ENCODE assay signal across 1 cellular context in the genomic region with DNA sequence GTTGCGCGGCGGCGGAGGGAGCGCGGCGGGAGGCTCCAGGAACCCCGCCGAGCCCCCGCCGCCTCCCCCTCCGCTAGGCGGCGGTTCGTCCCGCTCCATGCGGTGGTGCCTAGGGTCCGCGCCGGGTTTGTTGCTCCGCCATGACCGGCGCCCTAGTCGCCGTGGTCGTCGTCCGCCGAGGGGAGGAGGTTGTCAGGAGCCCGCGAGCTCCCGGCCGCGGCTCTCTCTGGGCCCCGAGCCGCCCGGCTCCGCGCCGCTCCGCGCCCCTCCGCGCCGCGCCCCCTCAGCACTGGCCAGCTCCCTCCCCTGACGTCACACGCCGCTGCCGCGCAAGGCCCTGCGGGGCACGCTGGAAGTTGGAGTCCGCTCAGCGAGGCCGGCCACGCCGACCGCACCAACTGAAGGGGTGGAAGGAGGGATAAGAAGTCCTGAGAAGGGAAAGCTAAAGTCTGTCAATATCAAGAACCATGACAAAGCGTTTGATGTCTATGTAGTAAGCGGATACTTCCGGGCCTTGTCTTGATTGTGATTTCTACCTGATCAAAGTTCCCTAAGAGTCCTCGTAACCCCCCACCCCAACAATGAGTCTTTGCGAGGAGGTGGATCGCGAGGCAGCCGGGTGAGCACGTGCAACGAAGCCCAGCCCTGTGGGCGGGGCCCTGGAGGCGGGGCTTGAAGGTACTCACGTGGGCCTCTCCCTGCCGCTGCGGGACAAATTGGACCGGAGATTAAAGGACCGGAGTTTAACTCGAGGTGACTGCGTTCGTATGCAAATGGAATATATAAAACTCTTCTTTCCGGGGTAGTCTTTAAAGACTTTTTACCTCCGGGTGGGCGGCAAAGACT.
TF ChIP-seq lines count a peak whose summit lies in the region.

A gene (minus strand): TSS at position 291 of the 846 bp plus-strand sequence.

TF ChIP-seq in K562, 482 proteins besides CTCF, POLR2A, EP300 and RAD21 (continued from another document and continues in another):
- TF ChIP-seq, protein P1, sequence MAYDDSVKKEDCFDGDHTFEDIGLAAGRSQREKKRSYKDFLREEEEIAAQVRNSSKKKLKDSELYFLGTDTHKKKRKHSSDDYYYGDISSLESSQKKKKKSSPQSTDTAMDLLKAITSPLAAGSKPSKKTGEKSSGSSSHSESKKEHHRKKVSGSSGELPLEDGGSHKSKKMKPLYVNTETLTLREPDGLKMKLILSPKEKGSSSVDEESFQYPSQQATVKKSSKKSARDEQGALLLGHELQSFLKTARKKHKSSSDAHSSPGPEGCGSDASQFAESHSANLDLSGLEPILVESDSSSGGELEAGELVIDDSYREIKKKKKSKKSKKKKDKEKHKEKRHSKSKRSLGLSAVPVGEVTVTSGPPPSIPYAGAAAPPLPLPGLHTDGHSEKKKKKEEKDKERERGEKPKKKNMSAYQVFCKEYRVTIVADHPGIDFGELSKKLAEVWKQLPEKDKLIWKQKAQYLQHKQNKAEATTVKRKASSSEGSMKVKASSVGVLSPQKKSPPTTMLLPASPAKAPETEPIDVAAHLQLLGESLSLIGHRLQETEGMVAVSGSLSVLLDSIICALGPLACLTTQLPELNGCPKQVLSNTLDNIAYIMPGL (CRISPR knock-in tag; IDR thresholded peaks at IDR 0.05), result peak; percentile 50; the same call in 1 of the 2 replicates
- TF ChIP-seq TBL1XR1 (IDR thresholded peaks at IDR 0.05; ENCODE audit: low read length in 2 of 2) (peak; percentile 44 to 53; a peak in 2 of 4 replicates), BMI1 (IDR thresholded peaks at IDR 0.05; ENCODE audit: low read length) (no peak), MTA1 (IDR thresholded peaks at IDR 0.05; ENCODE audit: borderline replicate concordance) (peak; percentile 63; the same call in 1 of the 2 replicates), ZZZ3 (IDR thresholded peaks at IDR 0.05) (no peak), ZNF77 (CRISPR knock-in tag; IDR thresholded peaks at IDR 0.05) (no peak), ZBTB8A (IDR thresholded peaks at IDR 0.05; ENCODE audit: partially characterized antibody) (no peak), PHF20 (IDR thresholded peaks at IDR 0.05; ENCODE audit: partially characterized antibody) (no peak), TAF15 (IDR thresholded peaks at IDR 0.05; ENCODE audit: low read depth, low read length) (no peak), TAF7 (tag; IDR thresholded peaks at IDR 0.05) (no peak), KAT7 (CRISPR knock-in tag; IDR thresholded peaks at IDR 0.05; ENCODE audit: borderline replicate concordance) (peak; percentile 38; the same call in 1 of the 2 replicates), SMAD1 (IDR thresholded peaks at IDR 0.05; ENCODE audit: low read depth, low read length, partially characterized antibody) (peak; percentile 21), CHD1 (IDR thresholded peaks at IDR 0.05; ENCODE audit: low read length) (no peak), NCOA4 (IDR thresholded peaks at IDR 0.05; ENCODE audit: partially characterized antibody) (no peak), FUS (optimal IDR thresholded peaks at IDR 0.05; ENCODE audit: low read depth, low read length) (peak; percentile 56)
- TF ChIP-seq, protein P2, sequence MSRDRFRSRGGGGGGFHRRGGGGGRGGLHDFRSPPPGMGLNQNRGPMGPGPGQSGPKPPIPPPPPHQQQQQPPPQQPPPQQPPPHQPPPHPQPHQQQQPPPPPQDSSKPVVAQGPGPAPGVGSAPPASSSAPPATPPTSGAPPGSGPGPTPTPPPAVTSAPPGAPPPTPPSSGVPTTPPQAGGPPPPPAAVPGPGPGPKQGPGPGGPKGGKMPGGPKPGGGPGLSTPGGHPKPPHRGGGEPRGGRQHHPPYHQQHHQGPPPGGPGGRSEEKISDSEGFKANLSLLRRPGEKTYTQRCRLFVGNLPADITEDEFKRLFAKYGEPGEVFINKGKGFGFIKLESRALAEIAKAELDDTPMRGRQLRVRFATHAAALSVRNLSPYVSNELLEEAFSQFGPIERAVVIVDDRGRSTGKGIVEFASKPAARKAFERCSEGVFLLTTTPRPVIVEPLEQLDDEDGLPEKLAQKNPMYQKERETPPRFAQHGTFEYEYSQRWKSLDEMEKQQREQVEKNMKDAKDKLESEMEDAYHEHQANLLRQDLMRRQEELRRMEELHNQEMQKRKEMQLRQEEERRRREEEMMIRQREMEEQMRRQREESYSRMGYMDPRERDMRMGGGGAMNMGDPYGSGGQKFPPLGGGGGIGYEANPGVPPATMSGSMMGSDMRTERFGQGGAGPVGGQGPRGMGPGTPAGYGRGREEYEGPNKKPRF (IDR thresholded peaks at IDR 0.05; ENCODE audit: low read depth, low read length), result no peak
- TF ChIP-seq, protein P3, sequence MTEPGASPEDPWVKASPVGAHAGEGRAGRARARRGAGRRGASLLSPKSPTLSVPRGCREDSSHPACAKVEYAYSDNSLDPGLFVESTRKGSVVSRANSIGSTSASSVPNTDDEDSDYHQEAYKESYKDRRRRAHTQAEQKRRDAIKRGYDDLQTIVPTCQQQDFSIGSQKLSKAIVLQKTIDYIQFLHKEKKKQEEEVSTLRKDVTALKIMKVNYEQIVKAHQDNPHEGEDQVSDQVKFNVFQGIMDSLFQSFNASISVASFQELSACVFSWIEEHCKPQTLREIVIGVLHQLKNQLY (CRISPR knock-in tag; conservative IDR thresholded peaks at IDR 0.05), result 0 out of 4 replicates have a peak, but pooled peaks of 1 of the 2 experiments have one; percentile 24
- TF ChIP-seq, protein P4, sequence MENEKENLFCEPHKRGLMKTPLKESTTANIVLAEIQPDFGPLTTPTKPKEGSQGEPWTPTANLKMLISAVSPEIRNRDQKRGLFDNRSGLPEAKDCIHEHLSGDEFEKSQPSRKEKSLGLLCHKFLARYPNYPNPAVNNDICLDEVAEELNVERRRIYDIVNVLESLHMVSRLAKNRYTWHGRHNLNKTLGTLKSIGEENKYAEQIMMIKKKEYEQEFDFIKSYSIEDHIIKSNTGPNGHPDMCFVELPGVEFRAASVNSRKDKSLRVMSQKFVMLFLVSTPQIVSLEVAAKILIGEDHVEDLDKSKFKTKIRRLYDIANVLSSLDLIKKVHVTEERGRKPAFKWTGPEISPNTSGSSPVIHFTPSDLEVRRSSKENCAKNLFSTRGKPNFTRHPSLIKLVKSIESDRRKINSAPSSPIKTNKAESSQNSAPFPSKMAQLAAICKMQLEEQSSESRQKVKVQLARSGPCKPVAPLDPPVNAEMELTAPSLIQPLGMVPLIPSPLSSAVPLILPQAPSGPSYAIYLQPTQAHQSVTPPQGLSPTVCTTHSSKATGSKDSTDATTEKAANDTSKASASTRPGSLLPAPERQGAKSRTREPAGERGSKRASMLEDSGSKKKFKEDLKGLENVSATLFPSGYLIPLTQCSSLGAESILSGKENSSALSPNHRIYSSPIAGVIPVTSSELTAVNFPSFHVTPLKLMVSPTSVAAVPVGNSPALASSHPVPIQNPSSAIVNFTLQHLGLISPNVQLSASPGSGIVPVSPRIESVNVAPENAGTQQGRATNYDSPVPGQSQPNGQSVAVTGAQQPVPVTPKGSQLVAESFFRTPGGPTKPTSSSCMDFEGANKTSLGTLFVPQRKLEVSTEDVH (IDR thresholded peaks at IDR 0.05; ENCODE audit: low read depth, partially characterized antibody), result no peak
- TF ChIP-seq, protein P5, sequence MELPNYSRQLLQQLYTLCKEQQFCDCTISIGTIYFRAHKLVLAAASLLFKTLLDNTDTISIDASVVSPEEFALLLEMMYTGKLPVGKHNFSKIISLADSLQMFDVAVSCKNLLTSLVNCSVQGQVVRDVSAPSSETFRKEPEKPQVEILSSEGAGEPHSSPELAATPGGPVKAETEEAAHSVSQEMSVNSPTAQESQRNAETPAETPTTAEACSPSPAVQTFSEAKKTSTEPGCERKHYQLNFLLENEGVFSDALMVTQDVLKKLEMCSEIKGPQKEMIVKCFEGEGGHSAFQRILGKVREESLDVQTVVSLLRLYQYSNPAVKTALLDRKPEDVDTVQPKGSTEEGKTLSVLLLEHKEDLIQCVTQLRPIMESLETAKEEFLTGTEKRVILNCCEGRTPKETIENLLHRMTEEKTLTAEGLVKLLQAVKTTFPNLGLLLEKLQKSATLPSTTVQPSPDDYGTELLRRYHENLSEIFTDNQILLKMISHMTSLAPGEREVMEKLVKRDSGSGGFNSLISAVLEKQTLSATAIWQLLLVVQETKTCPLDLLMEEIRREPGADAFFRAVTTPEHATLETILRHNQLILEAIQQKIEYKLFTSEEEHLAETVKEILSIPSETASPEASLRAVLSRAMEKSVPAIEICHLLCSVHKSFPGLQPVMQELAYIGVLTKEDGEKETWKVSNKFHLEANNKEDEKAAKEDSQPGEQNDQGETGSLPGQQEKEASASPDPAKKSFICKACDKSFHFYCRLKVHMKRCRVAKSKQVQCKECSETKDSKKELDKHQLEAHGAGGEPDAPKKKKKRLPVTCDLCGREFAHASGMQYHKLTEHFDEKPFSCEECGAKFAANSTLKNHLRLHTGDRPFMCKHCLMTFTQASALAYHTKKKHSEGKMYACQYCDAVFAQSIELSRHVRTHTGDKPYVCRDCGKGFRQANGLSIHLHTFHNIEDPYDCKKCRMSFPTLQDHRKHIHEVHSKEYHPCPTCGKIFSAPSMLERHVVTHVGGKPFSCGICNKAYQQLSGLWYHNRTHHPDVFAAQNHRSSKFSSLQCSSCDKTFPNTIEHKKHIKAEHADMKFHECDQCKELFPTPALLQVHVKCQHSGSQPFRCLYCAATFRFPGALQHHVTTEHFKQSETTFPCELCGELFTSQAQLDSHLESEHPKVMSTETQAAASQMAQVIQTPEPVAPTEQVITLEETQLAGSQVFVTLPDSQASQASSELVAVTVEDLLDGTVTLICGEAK (IDR thresholded peaks at IDR 0.05), result peak; percentile 66; the same call in 1 of the 2 replicates
- TF ChIP-seq, protein P5 (CRISPR knock-in tag; IDR thresholded peaks at IDR 0.05), result no peak
- TF ChIP-seq, protein P6, sequence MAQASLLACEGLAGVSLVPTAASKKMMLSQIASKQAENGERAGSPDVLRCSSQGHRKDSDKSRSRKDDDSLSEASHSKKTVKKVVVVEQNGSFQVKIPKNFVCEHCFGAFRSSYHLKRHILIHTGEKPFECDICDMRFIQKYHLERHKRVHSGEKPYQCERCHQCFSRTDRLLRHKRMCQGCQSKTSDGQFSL (CRISPR knock-in tag; IDR thresholded peaks at IDR 0.05), result no peak; the same call in 1 of the 2 replicates
- TF ChIP-seq, protein P6 (tag; IDR thresholded peaks at IDR 0.05), result peak in 1 of 2 experiments; percentile 56; a peak in 1 of 4 replicates
- TF ChIP-seq, protein P7, sequence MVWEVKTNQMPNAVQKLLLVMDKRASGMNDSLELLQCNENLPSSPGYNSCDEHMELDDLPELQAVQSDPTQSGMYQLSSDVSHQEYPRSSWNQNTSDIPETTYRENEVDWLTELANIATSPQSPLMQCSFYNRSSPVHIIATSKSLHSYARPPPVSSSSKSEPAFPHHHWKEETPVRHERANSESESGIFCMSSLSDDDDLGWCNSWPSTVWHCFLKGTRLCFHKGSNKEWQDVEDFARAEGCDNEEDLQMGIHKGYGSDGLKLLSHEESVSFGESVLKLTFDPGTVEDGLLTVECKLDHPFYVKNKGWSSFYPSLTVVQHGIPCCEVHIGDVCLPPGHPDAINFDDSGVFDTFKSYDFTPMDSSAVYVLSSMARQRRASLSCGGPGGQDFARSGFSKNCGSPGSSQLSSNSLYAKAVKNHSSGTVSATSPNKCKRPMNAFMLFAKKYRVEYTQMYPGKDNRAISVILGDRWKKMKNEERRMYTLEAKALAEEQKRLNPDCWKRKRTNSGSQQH (CRISPR knock-in tag; IDR thresholded peaks at IDR 0.05), result 0 out of 2 replicates have a peak, but pooled peaks have one; percentile 21
- TF ChIP-seq, protein P8, sequence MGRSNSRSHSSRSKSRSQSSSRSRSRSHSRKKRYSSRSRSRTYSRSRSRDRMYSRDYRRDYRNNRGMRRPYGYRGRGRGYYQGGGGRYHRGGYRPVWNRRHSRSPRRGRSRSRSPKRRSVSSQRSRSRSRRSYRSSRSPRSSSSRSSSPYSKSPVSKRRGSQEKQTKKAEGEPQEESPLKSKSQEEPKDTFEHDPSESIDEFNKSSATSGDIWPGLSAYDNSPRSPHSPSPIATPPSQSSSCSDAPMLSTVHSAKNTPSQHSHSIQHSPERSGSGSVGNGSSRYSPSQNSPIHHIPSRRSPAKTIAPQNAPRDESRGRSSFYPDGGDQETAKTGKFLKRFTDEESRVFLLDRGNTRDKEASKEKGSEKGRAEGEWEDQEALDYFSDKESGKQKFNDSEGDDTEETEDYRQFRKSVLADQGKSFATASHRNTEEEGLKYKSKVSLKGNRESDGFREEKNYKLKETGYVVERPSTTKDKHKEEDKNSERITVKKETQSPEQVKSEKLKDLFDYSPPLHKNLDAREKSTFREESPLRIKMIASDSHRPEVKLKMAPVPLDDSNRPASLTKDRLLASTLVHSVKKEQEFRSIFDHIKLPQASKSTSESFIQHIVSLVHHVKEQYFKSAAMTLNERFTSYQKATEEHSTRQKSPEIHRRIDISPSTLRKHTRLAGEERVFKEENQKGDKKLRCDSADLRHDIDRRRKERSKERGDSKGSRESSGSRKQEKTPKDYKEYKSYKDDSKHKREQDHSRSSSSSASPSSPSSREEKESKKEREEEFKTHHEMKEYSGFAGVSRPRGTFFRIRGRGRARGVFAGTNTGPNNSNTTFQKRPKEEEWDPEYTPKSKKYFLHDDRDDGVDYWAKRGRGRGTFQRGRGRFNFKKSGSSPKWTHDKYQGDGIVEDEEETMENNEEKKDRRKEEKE (IDR thresholded peaks at IDR 0.05; ENCODE audit: borderline replicate concordance in 1 of 2, control insufficient read depth in 1 of 2, low read depth in 2 of 2, low read length in 1 of 2), result peak in 1 of 2 experiments; percentile 99; a peak in 2 of 4 replicates
